Comparison of ENCODE assay signal across 17 cellular contexts in the genomic region with DNA sequence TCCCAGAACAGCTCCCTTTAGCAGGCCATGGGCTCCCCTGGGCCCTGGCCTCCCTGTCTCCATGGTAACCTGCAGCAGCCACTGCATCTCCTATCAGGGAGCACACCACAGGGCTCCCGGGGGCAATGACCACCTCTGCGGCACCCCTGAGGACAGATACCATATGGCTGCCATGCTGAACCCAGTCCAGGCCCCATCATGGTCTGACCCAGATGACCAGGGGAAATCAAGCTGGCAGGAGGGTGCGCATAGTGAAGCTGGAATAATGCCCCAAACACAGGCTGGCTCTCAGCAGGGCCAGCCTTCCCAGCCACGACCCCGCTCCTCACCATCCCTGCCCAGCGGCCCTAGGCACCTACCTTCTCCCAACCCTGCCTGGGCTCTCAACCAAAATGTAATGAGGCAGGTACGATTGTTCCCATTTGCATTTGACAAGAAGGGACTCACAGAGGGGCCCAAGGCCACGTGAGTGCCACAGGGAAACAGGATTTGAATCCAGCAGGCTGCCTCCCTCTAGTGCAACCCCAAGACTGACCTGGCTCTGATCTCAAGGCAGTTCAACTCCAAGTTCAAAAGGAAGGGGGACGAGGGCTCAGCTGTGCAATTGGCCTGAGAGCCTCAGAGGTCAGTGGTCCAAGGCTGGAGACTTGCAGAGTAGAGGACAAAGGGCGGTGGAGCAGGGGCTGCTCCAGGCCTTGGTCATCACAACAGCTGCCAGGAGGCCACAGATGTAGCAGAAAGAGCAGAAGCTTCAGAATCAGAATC. TPM values are rescaled to one million over a fixed set of nuclear protein-coding genes. Genes with fewer than 3 reads are reported as not detected.
"Had no signal": no experiment of that assay in that cellular context is flagged by ENCODE, and none has a peak within 500 bp of the region (broad histone marks: within the 10 kb centered on the region; RNA-seq: fewer than 3 reads in every experiment).

No MANE protein-coding gene starts in this region.

- H3K9ac ChIP-seq: parathyroid adenoma had no signal

- H3K27ac Mint-ChIP-seq: activated naive CD4-positive, alpha-beta T cell treated with anti-CD3 and anti-CD28 coated beads, Interleukin-2, amount 50 U/mL, for 72 hours; memory B cell; nephron progenitor cell; stimulated activated memory B cell treated with anti-CD40 and anti-IgM and Interleukin-4, amounts not matched to agents 10 μg/mL and 1 μg/mL and 100 μg/mL, for 72 hours had no signal

- DNase-seq: activated CD4-positive, alpha-beta T cell treated with anti-CD3 and anti-CD28 coated beads, Interleukin-2, amount 50 U/mL, for 4 hours; activated CD4-positive, CD25-positive, alpha-beta regulatory T cell treated with anti-CD3 and anti-CD28 coated beads, Interleukin-2, amount 50 U/mL, for 72 hours; activated effector memory CD4-positive, alpha-beta T cell treated with Interleukin-2 at 50 U/mL for 16 hours; activated T-cell treated with anti-CD3 and anti-CD28 coated beads, Interleukin-2, amount 50 U/mL, for 1 hour; amniotic stem cell; esophagus squamous epithelium; foreskin fibroblast; left lung; nephron progenitor cell had no signal

- H2AFZ ChIP-seq: parathyroid adenoma had no signal

- ATAC-seq: activated naive CD4-positive, alpha-beta T cell treated with anti-CD3 and anti-CD28 coated beads, Interleukin-2, amount 50 U/mL, for 72 hours; left lung; stimulated activated memory B cell treated with anti-CD40 and anti-IgM and Interleukin-4, amounts not matched to agents 10 μg/mL and 1 μg/mL and 100 μg/mL, for 72 hours had no signal

- H3K9me3 ChIP-seq: esophagus squamous epithelium, left lung, tibial nerve, vagina had no signal

- H3K36me3 ChIP-seq: esophagus squamous epithelium, left lung, tibial nerve, vagina had no signal

- H3K36me3 Mint-ChIP-seq: activated naive CD4-positive, alpha-beta T cell treated with anti-CD3 and anti-CD28 coated beads, Interleukin-2, amount 50 U/mL, for 72 hours; stimulated activated memory B cell treated with anti-CD40 and anti-IgM and Interleukin-4, amounts not matched to agents 10 μg/mL and 1 μg/mL and 100 μg/mL, for 72 hours had no signal

- H3K27ac ChIP-seq: esophagus squamous epithelium, left lung, skin epidermis, tibial nerve, vagina had no signal

- H3K4me3 ChIP-seq: esophagus squamous epithelium, left lung, skin epidermis, tibial nerve, vagina had no signal

- H3K9me3 Mint-ChIP-seq: activated naive CD4-positive, alpha-beta T cell treated with anti-CD3 and anti-CD28 coated beads, Interleukin-2, amount 50 U/mL, for 72 hours; memory B cell; nephron progenitor cell; stimulated activated memory B cell treated with anti-CD40 and anti-IgM and Interleukin-4, amounts not matched to agents 10 μg/mL and 1 μg/mL and 100 μg/mL, for 72 hours had no signal

- H3K4me3 Mint-ChIP-seq: nephron progenitor cell; stimulated activated memory B cell treated with anti-CD40 and anti-IgM and Interleukin-4, amounts not matched to agents 10 μg/mL and 1 μg/mL and 100 μg/mL, for 72 hours had no signal

RNA-seq across cellular contexts. Expression of gene RUNDC3A, which starts 2.4 kb away (rescaled TPM):
- total RNA-seq: tibial nerve had no signal

RNA-seq across cellular contexts. Expression of gene SLC4A1, which starts 42.9 kb away (rescaled TPM):
- total RNA-seq: activated naive CD4-positive, alpha-beta T cell treated with anti-CD3 and anti-CD28 coated beads, Interleukin-2, amount 50 U/mL, for 72 hours; esophagus squamous epithelium; renal cortical epithelial cell; vagina had no signal
